In the genomic region with DNA sequence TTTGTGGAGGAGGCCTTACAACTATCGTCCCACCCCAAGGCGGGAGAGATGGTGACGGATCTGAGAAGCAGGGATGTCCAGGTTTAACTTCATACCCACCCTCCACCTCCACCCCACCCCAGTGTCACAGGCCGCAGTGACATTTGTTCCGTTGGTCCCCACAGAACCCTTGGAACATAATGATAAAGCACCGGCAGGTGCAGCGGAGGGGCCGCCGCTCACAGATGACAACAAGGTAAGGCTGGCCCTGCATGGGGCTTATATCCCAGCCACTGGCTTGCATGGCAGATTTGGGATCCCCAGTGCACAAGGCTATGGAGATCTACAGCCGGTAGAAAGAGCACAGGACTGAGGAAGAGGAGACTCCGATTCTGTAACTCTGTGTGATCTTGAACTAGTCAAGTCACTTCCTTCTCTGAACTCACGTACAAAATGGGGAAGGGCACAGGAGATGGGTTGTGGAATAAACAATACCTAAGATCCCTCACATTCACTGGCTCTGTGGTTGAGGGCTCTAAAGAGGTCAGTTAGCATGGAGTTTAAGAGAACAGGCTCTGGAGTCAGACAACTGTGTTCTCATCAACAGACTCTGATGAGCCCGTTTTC, we compare ENCODE assay signal across 8 cellular contexts. TPM values are rescaled to one million over a fixed set of nuclear protein-coding genes. Genes with fewer than 3 reads are reported as not detected.
DNase-seq lines count a peak whose midpoint lies in the region; ATAC-seq and TF ChIP-seq lines count a peak whose summit lies in the region.

No MANE protein-coding gene starts in this region.

- H3K4me2 ChIP-seq in SU-DHL-6 (ENCODE audit: low read depth, low read length, poor library complexity, severe bottlenecking) = peak overlapping the region; percentile 71

- no peaks in the 10 kb centered on the region for H4K20me1 ChIP-seq in SU-DHL-6 (ENCODE audit: low read depth, low read length)

- peak overlapping the region; percentile 89 for H2AFZ ChIP-seq in SU-DHL-6 (ENCODE audit: low read depth, low read length, severe bottlenecking)

- CTCF ChIA-PET in activated CD4-positive, alpha-beta T cell treated with anti-CD3 and anti-CD28 coated beads for 36 hours (lab: Charles Lee) = no interaction called here

- peak overlapping the region; percentile 95 for H3K9ac ChIP-seq in SU-DHL-6 (ENCODE audit: low read length)

- H3K9me3 ChIP-seq in SU-DHL-6 (ENCODE audit: insufficient read depth, low read length) = no peaks in the 10 kb centered on the region

- TF ChIP-seq CTCF in SU-DHL-6 (IDR thresholded peaks at IDR 0.05; ENCODE audit: insufficient read depth, low read length, poor library complexity, severe bottlenecking) (no peak), fibroblast of mammary gland (conservative IDR thresholded peaks at IDR 0.05; ENCODE audit: control insufficient read depth, insufficient read depth, low read depth, low read length) (no peak), progenitor cell of endocrine pancreas (IDR thresholded peaks at IDR 0.05; ENCODE audit: unreplicated experiment) (no peak)

- DNase-seq in activated CD4-positive, alpha-beta T cell treated with anti-CD3 and anti-CD28 coated beads for 36 hours = peak; percentile 12
- no peak for DNase-seq in activated CD4-positive, alpha-beta T cell treated with anti-CD3 and anti-CD28 coated beads, Interleukin-2, amount 50 U/mL, for 1 hour
- no peak for DNase-seq in fibroblast of mammary gland (ENCODE audit: low read depth)
- no peak for DNase-seq in progenitor cell of endocrine pancreas (ENCODE audit: low spot score, unreplicated experiment)
- no peak for DNase-seq in central memory CD4-positive, alpha-beta T cell
- no peak for DNase-seq in cerebellar cortex (ENCODE audit: low spot score)

- intact Hi-C loops in activated CD4-positive, alpha-beta T cell treated with anti-CD3 and anti-CD28 coated beads for 36 hours (cut with DNase I, micrococcal nuclease) = loop anchor here in 1 of 2 experiments (2.0 to 10.0 kb wide), 5 partner anchors 64 to 905 kb away; partner anchors contain the start of genes ACOT8, STK4, SYS1 and TOMM34

- POLR2A ChIA-PET in activated CD4-positive, alpha-beta T cell treated with anti-CD3 and anti-CD28 coated beads for 36 hours (lab: Charles Lee) = no interaction called here

- H3K9me2 ChIP-seq in SU-DHL-6 (replicated peaks; ENCODE audit: insufficient read depth, low read length) = no peaks in the 10 kb centered on the region

- peak overlapping the region; percentile 89 for H3K4me3 ChIP-seq in SU-DHL-6 (ENCODE audit: insufficient read depth, low read length, poor library complexity, severe bottlenecking)
- H3K4me3 ChIP-seq in fibroblast of mammary gland (ENCODE audit: control insufficient read depth, low read depth, low read length) = peak overlapping the region; percentile 88

- peak overlapping the region; percentile 80 for H3K27ac Mint-ChIP-seq in activated CD4-positive, alpha-beta T cell treated with anti-CD3 and anti-CD28 coated beads for 36 hours
- peak overlapping the region; percentile 85 for H3K27ac Mint-ChIP-seq in progenitor cell of endocrine pancreas

- H3K27me3 Mint-ChIP-seq in activated CD4-positive, alpha-beta T cell treated with anti-CD3 and anti-CD28 coated beads for 36 hours = no peaks in the 10 kb centered on the region
- H3K27me3 Mint-ChIP-seq in progenitor cell of endocrine pancreas = peaks cover 4% of the 10 kb centered on the region

- H3K36me3 Mint-ChIP-seq in activated CD4-positive, alpha-beta T cell treated with anti-CD3 and anti-CD28 coated beads for 36 hours (ENCODE audit: low read depth) = peaks cover 28% of the 10 kb centered on the region
- H3K36me3 Mint-ChIP-seq in progenitor cell of endocrine pancreas (ENCODE audit: insufficient read depth) = peaks cover 12% of the 10 kb centered on the region

- H3K9me3 Mint-ChIP-seq in activated CD4-positive, alpha-beta T cell treated with anti-CD3 and anti-CD28 coated beads for 36 hours (ENCODE audit: low read depth) = no peaks in the 10 kb centered on the region
- H3K9me3 Mint-ChIP-seq in progenitor cell of endocrine pancreas (ENCODE audit: low read depth) = no peaks in the 10 kb centered on the region

- peaks cover 12% of the 10 kb centered on the region; the same call in 1 of the 2 replicates for H3K79me2 ChIP-seq in SU-DHL-6 (ENCODE audit: insufficient read depth, low read length)

- peak overlapping the region; percentile 24; the same call in 1 of the 2 replicates for H3K27ac ChIP-seq in SU-DHL-6 (ENCODE audit: low read depth, low read length)

- H3K27me3 ChIP-seq in SU-DHL-6 (ENCODE audit: low read length) = no peaks in the 10 kb centered on the region

- peak overlapping the region; percentile 81 for H3K4me3 Mint-ChIP-seq in activated CD4-positive, alpha-beta T cell treated with anti-CD3 and anti-CD28 coated beads for 36 hours
- peak overlapping the region; percentile 82 for H3K4me3 Mint-ChIP-seq in progenitor cell of endocrine pancreas (ENCODE audit: low read depth)

- H3F3A ChIP-seq in SU-DHL-6 (ENCODE audit: insufficient read depth) = no peaks in the 10 kb centered on the region

- H3K4me1 Mint-ChIP-seq in activated CD4-positive, alpha-beta T cell treated with anti-CD3 and anti-CD28 coated beads for 36 hours = peaks cover 13% of the 10 kb centered on the region
- peaks cover 10% of the 10 kb centered on the region for H3K4me1 Mint-ChIP-seq in progenitor cell of endocrine pancreas (ENCODE audit: low read depth)

- H3K36me3 ChIP-seq in SU-DHL-6 (ENCODE audit: low read length) = no peaks in the 10 kb centered on the region

- peak; percentile 10 for ATAC-seq in activated CD4-positive, alpha-beta T cell treated with anti-CD3 and anti-CD28 coated beads for 36 hours
- no peak for ATAC-seq in HG02870 (IDR thresholded peaks at IDR 0.05; ENCODE audit: unreplicated experiment)

RNA-seq across cellular contexts. Expression of gene DNTTIP1, which starts 0.9 kb away (rescaled TPM):
- 10 to 100 TPM; 25.0 to 25.2 TPM for total RNA-seq in activated CD4-positive, alpha-beta T cell treated with anti-CD3 and anti-CD28 coated beads for 36 hours
- total RNA-seq in progenitor cell of endocrine pancreas = 29.3 and 33.4 TPM in 2 replicates

RNA-seq across cellular contexts. Expression of gene WFDC3, which starts 0.9 kb away (rescaled TPM):
- not detected for total RNA-seq in activated CD4-positive, alpha-beta T cell treated with anti-CD3 and anti-CD28 coated beads for 36 hours
- 0.62 and 0.84 TPM in 2 replicates for total RNA-seq in progenitor cell of endocrine pancreas

RNA-seq across cellular contexts. Expression of gene UBE2C, which starts 19.8 kb away (rescaled TPM):
- total RNA-seq in activated CD4-positive, alpha-beta T cell treated with anti-CD3 and anti-CD28 coated beads for 36 hours = 100 to 1,000 TPM; 175 to 230 TPM
- 63.9 and 69.0 TPM in 2 replicates for total RNA-seq in progenitor cell of endocrine pancreas

RNA-seq across cellular contexts. Expression of gene TNNC2, which starts 34.5 kb away (rescaled TPM):
- not detected for total RNA-seq in activated CD4-positive, alpha-beta T cell treated with anti-CD3 and anti-CD28 coated beads for 36 hours
- 0.67 TPM in 1 of 2 replicates, not detected in the other for total RNA-seq in progenitor cell of endocrine pancreas

RNA-seq across cellular contexts. Expression of gene SNX21, which starts 41.0 kb away (rescaled TPM):
- total RNA-seq in activated CD4-positive, alpha-beta T cell treated with anti-CD3 and anti-CD28 coated beads for 36 hours = 1 to 10 TPM; 1.2 to 1.4 TPM
- total RNA-seq in progenitor cell of endocrine pancreas = 12.2 and 13.1 TPM in 2 replicates
